ENCODE assay signal across 8 cellular contexts in genomic region chr12:14257734-14258467, GRCh38.
DNase-seq lines count a peak whose midpoint lies in the region; ATAC-seq, FAIRE-seq and TF ChIP-seq lines count a peak whose summit lies in the region.

No MANE protein-coding gene starts in this region.

- no peaks in the 10 kb centered on the region for H3K79me2 ChIP-seq in Loucy (ENCODE audit: insufficient read depth, low read length)

- peak overlapping the region; percentile 76 for H3K9ac ChIP-seq in Loucy (ENCODE audit: low read depth, low read length, poor library complexity, severe bottlenecking)

- H3K9me3 ChIP-seq in Loucy (ENCODE audit: insufficient read depth, low read depth, low read length): no peaks in the 10 kb centered on the region
- H3K9me3 ChIP-seq in suprapubic skin: no peaks in the 10 kb centered on the region

- no peak for TF ChIP-seq EP300 in suprapubic skin (IDR thresholded peaks at IDR 0.05)

- H3K4me3 ChIP-seq in Loucy (ENCODE audit: low read length, poor library complexity, severe bottlenecking) (peak overlapping the region; percentile 6), suprapubic skin (peak overlapping the region; percentile 8)

- TF ChIP-seq POLR2A in suprapubic skin (IDR thresholded peaks at IDR 0.05): no peak

- H3K4me1 ChIP-seq in Loucy (ENCODE audit: insufficient read depth, low read length, poor library complexity, severe bottlenecking) (peaks cover 45% of the 10 kb centered on the region), suprapubic skin (peaks cover 53% of the 10 kb centered on the region)

- no peak for TF ChIP-seq CTCF in D721Med (IDR thresholded peaks at IDR 0.05; ENCODE audit: insufficient read depth, missing control alignments)
- TF ChIP-seq CTCF in Loucy (conservative IDR thresholded peaks at IDR 0.05; ENCODE audit: low read length): no peak
- no peak for TF ChIP-seq CTCF in omental fat pad (IDR thresholded peaks at IDR 0.05)
- peak in 1 of 2 donors; percentile 8 for TF ChIP-seq CTCF in suprapubic skin (IDR thresholded peaks at IDR 0.05)

- no peak overlapping the region for H2AFZ ChIP-seq in Loucy (ENCODE audit: low read length)

- no peaks in the 10 kb centered on the region for H3K27me3 ChIP-seq in Loucy (ENCODE audit: insufficient read depth, low read length, poor library complexity, severe bottlenecking)
- H3K27me3 ChIP-seq in suprapubic skin: no peaks in the 10 kb centered on the region

- in situ Hi-C loops in SK-MEL-5 (cut with HindIII; ENCODE audit: low pct_unique_long_range_greater_than_20kb, low sequenced_read_pairs): no loop called here

- FAIRE-seq in D721Med (lab: Jason Lieb, UNC): peak; percentile 56

- H3K4me2 ChIP-seq in Loucy (ENCODE audit: low read depth, low read length, poor library complexity, severe bottlenecking): peak overlapping the region; percentile 48

- no peak for DNase-seq in D721Med (ENCODE audit: insufficient read length, low spot score)
- DNase-seq in SK-MEL-5 (ENCODE audit: low read depth, low spot score): peak; percentile 98
- DNase-seq in activated naive CD4-positive, alpha-beta T cell treated with anti-CD3 and anti-CD28 coated beads, Interleukin-2, amount 50 U/mL, for 16 hours: peak; percentile 74
- peak; percentile 96 for DNase-seq in globus pallidus (ENCODE audit: low spot score)
- DNase-seq in omental fat pad (ENCODE audit: low spot score): peak; percentile 99
- peak; percentile 94 to 97 for DNase-seq in suprapubic skin (ENCODE audit: low spot score in 2 of 2)

- 18% methylated on average over 13 of the region's 13 CpGs for WGBS in suprapubic skin

- no peaks in the 10 kb centered on the region for H3F3A ChIP-seq in Loucy (ENCODE audit: low read depth)

- H3K27ac ChIP-seq in suprapubic skin: peak overlapping the region; percentile 92

- H3K9me2 ChIP-seq in Loucy (replicated peaks; ENCODE audit: low read depth, low read length): no peaks in the 10 kb centered on the region

- no peaks in the 10 kb centered on the region for H4K20me1 ChIP-seq in Loucy (ENCODE audit: insufficient read depth, low read length, poor library complexity, severe bottlenecking)

- ATAC-seq in GM21786 (IDR thresholded peaks at IDR 0.05; ENCODE audit: unreplicated experiment): peak; percentile 62
- ATAC-seq in omental fat pad (ENCODE audit: low FRiP score): peak; percentile 90

- no peaks in the 10 kb centered on the region for H3K36me3 ChIP-seq in Loucy (ENCODE audit: insufficient read depth, low read length)
- H3K36me3 ChIP-seq in suprapubic skin: no peaks in the 10 kb centered on the region
